ENCODE assay signal across 2 cellular contexts in the genomic region with DNA sequence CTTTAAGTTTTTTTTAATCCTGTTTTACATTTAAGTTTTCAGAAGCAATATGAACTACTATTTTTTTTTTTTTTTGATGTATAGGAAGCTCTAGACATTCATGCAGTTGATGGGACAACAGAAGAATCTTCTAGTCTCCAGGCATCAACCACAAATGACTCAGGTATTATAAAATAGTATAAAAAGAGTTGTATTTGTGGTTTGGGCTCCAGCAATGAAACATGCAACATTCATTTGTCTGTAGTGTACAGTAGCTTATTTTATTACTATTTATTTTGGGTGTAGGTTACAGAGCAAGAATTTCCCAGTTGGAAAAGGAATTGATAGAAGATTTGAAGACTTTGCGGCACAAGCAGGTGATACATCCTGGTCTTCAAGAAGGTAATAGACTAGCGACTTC.
TF ChIP-seq lines count a peak whose summit lies in the region.

No MANE protein-coding gene starts in this region.

TF ChIP-seq in SK-N-SH, 30 proteins besides CTCF, POLR2A, EP300 and RAD21 (continued from another document):
- no peak for TF ChIP-seq TCF12 (IDR thresholded peaks at IDR 0.05)

TF ChIP-seq in SK-N-SH treated with all-trans-retinoic acid at 6 μM for 48 hours, 23 proteins besides CTCF, POLR2A, EP300 and RAD21 (continued from another document):
- TF ChIP-seq, protein P1, sequence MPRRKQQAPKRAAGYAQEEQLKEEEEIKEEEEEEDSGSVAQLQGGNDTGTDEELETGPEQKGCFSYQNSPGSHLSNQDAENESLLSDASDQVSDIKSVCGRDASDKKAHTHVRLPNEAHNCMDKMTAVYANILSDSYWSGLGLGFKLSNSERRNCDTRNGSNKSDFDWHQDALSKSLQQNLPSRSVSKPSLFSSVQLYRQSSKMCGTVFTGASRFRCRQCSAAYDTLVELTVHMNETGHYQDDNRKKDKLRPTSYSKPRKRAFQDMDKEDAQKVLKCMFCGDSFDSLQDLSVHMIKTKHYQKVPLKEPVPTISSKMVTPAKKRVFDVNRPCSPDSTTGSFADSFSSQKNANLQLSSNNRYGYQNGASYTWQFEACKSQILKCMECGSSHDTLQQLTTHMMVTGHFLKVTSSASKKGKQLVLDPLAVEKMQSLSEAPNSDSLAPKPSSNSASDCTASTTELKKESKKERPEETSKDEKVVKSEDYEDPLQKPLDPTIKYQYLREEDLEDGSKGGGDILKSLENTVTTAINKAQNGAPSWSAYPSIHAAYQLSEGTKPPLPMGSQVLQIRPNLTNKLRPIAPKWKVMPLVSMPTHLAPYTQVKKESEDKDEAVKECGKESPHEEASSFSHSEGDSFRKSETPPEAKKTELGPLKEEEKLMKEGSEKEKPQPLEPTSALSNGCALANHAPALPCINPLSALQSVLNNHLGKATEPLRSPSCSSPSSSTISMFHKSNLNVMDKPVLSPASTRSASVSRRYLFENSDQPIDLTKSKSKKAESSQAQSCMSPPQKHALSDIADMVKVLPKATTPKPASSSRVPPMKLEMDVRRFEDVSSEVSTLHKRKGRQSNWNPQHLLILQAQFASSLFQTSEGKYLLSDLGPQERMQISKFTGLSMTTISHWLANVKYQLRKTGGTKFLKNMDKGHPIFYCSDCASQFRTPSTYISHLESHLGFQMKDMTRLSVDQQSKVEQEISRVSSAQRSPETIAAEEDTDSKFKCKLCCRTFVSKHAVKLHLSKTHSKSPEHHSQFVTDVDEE (CRISPR knock-in tag; IDR thresholded peaks at IDR 0.05) = no peak
- no peak for TF ChIP-seq SNAI2 (CRISPR knock-in tag; IDR thresholded peaks at IDR 0.05)
- TF ChIP-seq ZNF8 (CRISPR knock-in tag; IDR thresholded peaks at IDR 0.05) = no peak
- no peak for TF ChIP-seq BACH2 (CRISPR knock-in tag; IDR thresholded peaks at IDR 0.05; ENCODE audit: borderline replicate concordance)
- TF ChIP-seq, protein P2, sequence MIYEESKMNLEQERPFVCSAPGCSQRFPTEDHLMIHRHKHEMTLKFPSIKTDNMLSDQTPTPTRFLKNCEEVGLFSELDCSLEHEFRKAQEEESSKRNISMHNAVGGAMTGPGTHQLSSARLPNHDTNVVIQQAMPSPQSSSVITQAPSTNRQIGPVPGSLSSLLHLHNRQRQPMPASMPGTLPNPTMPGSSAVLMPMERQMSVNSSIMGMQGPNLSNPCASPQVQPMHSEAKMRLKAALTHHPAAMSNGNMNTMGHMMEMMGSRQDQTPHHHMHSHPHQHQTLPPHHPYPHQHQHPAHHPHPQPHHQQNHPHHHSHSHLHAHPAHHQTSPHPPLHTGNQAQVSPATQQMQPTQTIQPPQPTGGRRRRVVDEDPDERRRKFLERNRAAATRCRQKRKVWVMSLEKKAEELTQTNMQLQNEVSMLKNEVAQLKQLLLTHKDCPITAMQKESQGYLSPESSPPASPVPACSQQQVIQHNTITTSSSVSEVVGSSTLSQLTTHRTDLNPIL (CRISPR knock-in tag; IDR thresholded peaks at IDR 0.05; ENCODE audit: low read depth) = no peak
- TF ChIP-seq, protein P3, sequence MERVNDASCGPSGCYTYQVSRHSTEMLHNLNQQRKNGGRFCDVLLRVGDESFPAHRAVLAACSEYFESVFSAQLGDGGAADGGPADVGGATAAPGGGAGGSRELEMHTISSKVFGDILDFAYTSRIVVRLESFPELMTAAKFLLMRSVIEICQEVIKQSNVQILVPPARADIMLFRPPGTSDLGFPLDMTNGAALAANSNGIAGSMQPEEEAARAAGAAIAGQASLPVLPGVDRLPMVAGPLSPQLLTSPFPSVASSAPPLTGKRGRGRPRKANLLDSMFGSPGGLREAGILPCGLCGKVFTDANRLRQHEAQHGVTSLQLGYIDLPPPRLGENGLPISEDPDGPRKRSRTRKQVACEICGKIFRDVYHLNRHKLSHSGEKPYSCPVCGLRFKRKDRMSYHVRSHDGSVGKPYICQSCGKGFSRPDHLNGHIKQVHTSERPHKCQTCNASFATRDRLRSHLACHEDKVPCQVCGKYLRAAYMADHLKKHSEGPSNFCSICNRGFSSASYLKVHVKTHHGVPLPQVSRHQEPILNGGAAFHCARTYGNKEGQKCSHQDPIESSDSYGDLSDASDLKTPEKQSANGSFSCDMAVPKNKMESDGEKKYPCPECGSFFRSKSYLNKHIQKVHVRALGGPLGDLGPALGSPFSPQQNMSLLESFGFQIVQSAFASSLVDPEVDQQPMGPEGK (CRISPR knock-in tag; IDR thresholded peaks at IDR 0.05; ENCODE audit: borderline replicate concordance) = no peak
- TF ChIP-seq ZNF565 (CRISPR knock-in tag; conservative IDR thresholded peaks at IDR 0.05; ENCODE audit: low read depth) = no peak
- TF ChIP-seq ISL1 (CRISPR knock-in tag; IDR thresholded peaks at IDR 0.05) = no peak
